In genomic region chr3:177345973-177346503, GRCh38 we compare ENCODE assay signal across 8 cellular contexts.
A peak's percentile ranks its signal among the peaks of the same experiment; 100 is the strongest.
DNase-seq lines count a peak whose midpoint lies in the region; ATAC-seq and TF ChIP-seq lines count a peak whose summit lies in the region.

No MANE protein-coding gene starts in this region.

- no peak for TF ChIP-seq CTCF in MCF 10A (IDR thresholded peaks at IDR 0.05; ENCODE audit: unreplicated experiment)
- no peak for TF ChIP-seq CTCF in sigmoid colon (IDR thresholded peaks at IDR 0.05)

- POLR2A ChIA-PET in MCF 10A (lab: Yijun Ruan, JAX) = interaction anchor here (0.6 to 1.6 kb wide), 5 partner anchors 9 to 890 kb away, joined by 4 to 10 read pairs (median 4); no protein-coding TSS in a partner anchor

- no peak for DNase-seq in MCF 10A (ENCODE audit: unreplicated experiment)
- no peak for DNase-seq in sigmoid colon
- DNase-seq in SIG-M5 treated with dmso at 0.1 percent for 504 hours (lab: John Stamatoyannopoulos, UW; ENCODE audit: unreplicated experiment) = no peak
- no peak for DNase-seq in substantia nigra (lab: John Stamatoyannopoulos, UW)
- no peak for DNase-seq in NCI-H2227 (lab: John Stamatoyannopoulos, UW; ENCODE audit: unreplicated experiment)

- no peaks in the 10 kb centered on the region for H3K9me3 Mint-ChIP-seq in MCF 10A (ENCODE audit: unreplicated experiment)

- H3K4me3 ChIP-seq in sigmoid colon = no peak overlapping the region

- H3K27ac ChIP-seq in sigmoid colon (peak overlapping the region; percentile 76 to 86 (median 84)), substantia nigra (ENCODE audit: low read depth, low read length, poor library complexity, severe bottlenecking) (no peak overlapping the region)

- H3K4me1 ChIP-seq in sigmoid colon = peaks cover 0 to 43% (median 30%) of the 10 kb centered on the region in 4 donors

- H3K9me3 ChIP-seq in sigmoid colon = no peaks in the 10 kb centered on the region

- CTCF ChIA-PET in MCF 10A (lab: Yijun Ruan, JAX) = interaction anchor here (0.5 to 1.2 kb wide), 5 partner anchors 11 to 360 kb away, joined by 3 to 11 read pairs (median 3); no protein-coding TSS in a partner anchor

- intact Hi-C loops in MCF 10A (cut with micrococcal nuclease) = no loop called here
- intact Hi-C loops in sigmoid colon (cut with DNase I) = no loop called here

- no TSS peak for BruUV-seq in MCF 10A (replicated peaks; lab: Mats Ljungman, UMichigan)

- no peaks in the 10 kb centered on the region for H3K27me3 ChIP-seq in sigmoid colon

- H3K27me3 Mint-ChIP-seq in MCF 10A (ENCODE audit: insufficient read depth, unreplicated experiment) = no peaks in the 10 kb centered on the region

- H3K36me3 ChIP-seq in sigmoid colon = no peaks in the 10 kb centered on the region

- H3K4me1 Mint-ChIP-seq in MCF 10A (ENCODE audit: insufficient read depth, unreplicated experiment) = peaks cover 42% of the 10 kb centered on the region

- H3K4me3 Mint-ChIP-seq in MCF 10A (ENCODE audit: unreplicated experiment) = no peak overlapping the region

- TF ChIP-seq EP300 in sigmoid colon (IDR thresholded peaks at IDR 0.05) = no peak

- ATAC-seq in GM19035 (IDR thresholded peaks at IDR 0.05; ENCODE audit: unreplicated experiment) (peak; percentile 10), HG03354 (IDR thresholded peaks at IDR 0.05; ENCODE audit: poor library complexity, severe bottlenecking, unreplicated experiment) (peak; percentile 28), GM21381 (IDR thresholded peaks at IDR 0.05; ENCODE audit: unreplicated experiment) (no peak)

- no peaks in the 10 kb centered on the region for H3K36me3 Mint-ChIP-seq in MCF 10A (ENCODE audit: insufficient read depth, unreplicated experiment)

- H3K27ac Mint-ChIP-seq in MCF 10A (ENCODE audit: low read depth, unreplicated experiment) = peak overlapping the region; percentile 78

- TF ChIP-seq POLR2A in sigmoid colon (IDR thresholded peaks at IDR 0.05) = no peak
